In the genomic region with DNA sequence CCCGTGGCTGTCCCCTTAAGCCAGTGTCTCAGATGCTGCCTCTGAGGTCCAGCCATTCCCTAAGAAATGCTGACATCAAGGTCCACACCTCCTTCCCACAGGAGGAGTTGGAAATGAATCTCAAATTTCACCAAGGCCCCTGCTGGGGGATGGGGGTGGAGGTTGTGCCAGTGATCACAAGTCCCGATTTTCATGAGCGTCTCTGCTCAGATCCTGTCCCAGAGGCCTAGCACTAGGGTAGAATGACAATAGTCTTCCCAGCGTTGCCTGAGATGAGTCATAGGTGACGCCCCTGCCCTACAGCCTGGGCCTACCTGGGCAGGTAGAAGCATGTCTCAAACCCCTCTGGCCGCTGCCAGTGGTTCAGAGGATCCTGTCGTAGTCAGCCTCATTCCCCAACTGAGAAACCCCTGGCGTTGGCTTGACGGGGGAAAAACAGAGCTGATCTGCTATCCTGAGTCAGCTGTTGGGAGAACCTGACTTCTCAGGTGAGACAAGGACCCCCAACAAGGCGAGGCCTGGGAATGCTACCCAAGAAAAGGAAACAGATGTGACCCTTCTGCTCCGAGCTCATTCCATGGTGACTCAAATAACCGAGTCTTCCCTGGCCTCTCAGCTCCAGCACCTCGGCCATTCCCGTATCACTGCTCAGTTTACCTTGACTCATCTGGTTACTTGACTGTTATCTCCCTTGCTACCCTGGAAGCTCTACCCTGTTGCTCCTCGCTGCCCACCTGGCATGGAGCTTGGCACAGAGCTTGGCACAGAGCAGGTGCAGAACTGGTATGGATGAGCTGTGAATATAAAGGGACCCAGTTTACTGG, we compare ENCODE assay signal across 1 cellular context.
TF ChIP-seq lines count a peak whose summit lies in the region.

No MANE protein-coding gene starts in this region.

TF ChIP-seq in SK-N-SH treated with all-trans-retinoic acid at 6 μM for 48 hours, 23 proteins besides CTCF, POLR2A, EP300 and RAD21 (continued from another document):
- TF ChIP-seq PATZ1 (CRISPR knock-in tag; IDR thresholded peaks at IDR 0.05; ENCODE audit: borderline replicate concordance): no peak
- TF ChIP-seq SNAI2 (CRISPR knock-in tag; IDR thresholded peaks at IDR 0.05): no peak
- TF ChIP-seq BACH2 (CRISPR knock-in tag; IDR thresholded peaks at IDR 0.05; ENCODE audit: borderline replicate concordance): no peak
